In genomic region chr16:89253548-89254287, GRCh38 we compare ENCODE assay signal across 32 cellular contexts. TPM values are rescaled to one million over a fixed set of nuclear protein-coding genes. Genes with fewer than 3 reads are reported as not detected.
"Had no signal": no experiment of that assay in that cellular context is flagged by ENCODE, and none has a peak within 500 bp of the region (broad histone marks: within the 10 kb centered on the region; RNA-seq: fewer than 3 reads in every experiment).

No MANE protein-coding gene starts in this region.

- H3K4me2 ChIP-seq: hepatocyte, smooth muscle cell had no signal

- ATAC-seq: activated CD4-positive, alpha-beta T cell treated with anti-CD3 and anti-CD28 coated beads for 36 hours; activated T-helper 17 cell treated with anti-CD3 and anti-CD28 coated beads, Interleukin-2, amount 50 U/mL, for 72 hours; effector memory CD8-positive, alpha-beta T cell; esophagus mucosa; left lobe of liver; lower lobe of right lung; mucosa of descending colon had no signal

- H3K27me3 ChIP-seq: dorsolateral prefrontal cortex, testis had no signal

- H3K36me3 ChIP-seq: colonic mucosa, lower lobe of right lung, sigmoid colon, uterus had no signal

- H3K9me3 ChIP-seq: colonic mucosa, sigmoid colon, testis, uterus had no signal

- H3K27ac Mint-ChIP-seq: activated B cell treated with CpG ODN at 0.5 μM for 24 hours; activated CD4-positive, alpha-beta T cell treated with anti-CD3 and anti-CD28 coated beads for 36 hours; activated naive CD4-positive, alpha-beta T cell treated with anti-CD3 and anti-CD28 coated beads for 36 hours; activated T-helper 17 cell treated with anti-CD3 and anti-CD28 coated beads, Interleukin-2, amount 50 U/mL, for 72 hours; effector memory CD8-positive, alpha-beta T cell had no signal

- H3K79me2 ChIP-seq: hepatocyte had no signal

- H2AFZ ChIP-seq: hepatocyte had no signal

- DNase-seq: activated B cell treated with CpG ODN at 0.5 μM for 24 hours; activated CD4-positive, alpha-beta T cell treated with anti-CD3 and anti-CD28 coated beads for 36 hours; activated CD4-positive, alpha-beta T cell treated with anti-CD3 and anti-CD28 coated beads, Interleukin-2, amount 50 U/mL, for 4 hours; activated CD8-positive, alpha-beta memory T cell treated with anti-CD3 and anti-CD28 coated beads for 24 hours; activated CD8-positive, alpha-beta memory T cell treated with anti-CD3 and anti-CD28 coated beads, Interleukin-2, amount 50 U/mL, for 4 hours; activated naive CD4-positive, alpha-beta T cell treated with anti-CD3 and anti-CD28 coated beads for 36 hours; activated T-cell treated with anti-CD3 and anti-CD28 coated beads, Interleukin-2, amount 50 U/mL, for 24 hours; amygdala; colonic mucosa; dorsolateral prefrontal cortex; effector memory CD8-positive, alpha-beta T cell; foreskin melanocyte; glutamatergic neuron; immature natural killer cell; mucosa of descending colon; nephron progenitor cell; occipital lobe; sigmoid colon; stimulated activated CD4-positive, alpha-beta T cell treated with anti-CD3 and anti-CD28 coated beads, Interleukin-15, amount 100 ng/mL, for 24 hours; testis; trophoblast cell; uterus had no signal

- H3K4me3 ChIP-seq: colonic mucosa, dorsolateral prefrontal cortex, hepatocyte, lower lobe of right lung, mucosa of descending colon, sigmoid colon, smooth muscle cell, testis, uterus had no signal

- H3K4me3 Mint-ChIP-seq: activated B cell treated with CpG ODN at 0.5 μM for 24 hours; activated CD4-positive, alpha-beta T cell treated with anti-CD3 and anti-CD28 coated beads for 36 hours; activated naive CD4-positive, alpha-beta T cell treated with anti-CD3 and anti-CD28 coated beads for 36 hours; activated T-cell treated with anti-CD3 and anti-CD28 coated beads, Interleukin-2, amount 50 U/mL, for 24 hours; activated T-helper 17 cell treated with anti-CD3 and anti-CD28 coated beads, Interleukin-2, amount 50 U/mL, for 72 hours; effector memory CD8-positive, alpha-beta T cell; immature natural killer cell; nephron progenitor cell; stimulated activated memory B cell treated with anti-CD40 and anti-IgM and Interleukin-4, amounts not matched to agents 10 μg/mL and 1 μg/mL and 100 μg/mL, for 72 hours had no signal

- H3K27ac ChIP-seq: colonic mucosa, dorsolateral prefrontal cortex, hepatocyte, lower lobe of right lung, sigmoid colon, testis, uterus had no signal

- FAIRE-seq: bronchial epithelial cell, endothelial cell of umbilical vein had no signal

RNA-seq across cellular contexts. Expression of gene SLC22A31, which starts 53.4 kb away (rescaled TPM):
- total RNA-seq: activated B cell treated with CpG ODN at 0.5 μM for 24 hours, endothelial cell of umbilical vein, esophagus mucosa, occipital lobe, renal cortical epithelial cell, sigmoid colon, smooth muscle cell, uterus had no signal
- polyA plus RNA-seq: immature natural killer cell had no signal
